In the genomic region with DNA sequence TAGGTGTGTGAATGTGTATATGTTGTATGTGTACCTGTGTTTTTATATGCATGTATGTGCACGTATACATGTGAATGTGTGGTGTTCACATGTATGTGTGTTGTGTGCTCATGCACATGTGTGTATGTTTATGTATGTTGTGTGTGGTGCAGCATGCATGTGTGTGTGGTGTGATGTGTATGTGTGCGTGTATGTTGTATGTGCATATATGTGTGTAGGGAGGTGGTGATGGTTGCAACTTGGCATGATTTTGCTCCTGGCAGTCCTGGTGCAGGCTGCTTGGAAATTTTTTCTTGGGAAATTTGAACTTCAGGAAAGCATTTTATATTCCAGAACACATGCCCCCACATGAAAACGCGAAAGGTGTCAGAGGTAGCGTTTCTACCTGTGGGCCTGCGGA, we compare ENCODE assay signal across 30 cellular contexts.
"Had no signal": no experiment of that assay in that cellular context is flagged by ENCODE, and none has a peak within 500 bp of the region (broad histone marks: within the 10 kb centered on the region; RNA-seq: fewer than 3 reads in every experiment).

No MANE protein-coding gene starts in this region.

- H3K36me3 Mint-ChIP-seq: naive B cell; stimulated activated memory B cell treated with anti-CD40 and anti-IgM and Interleukin-4, amounts not matched to agents 10 μg/mL and 1 μg/mL and 100 μg/mL, for 72 hours had no signal

- H3K27me3 ChIP-seq: ovary, spleen, thyroid gland, tibial nerve, upper lobe of left lung, uterus had no signal

- DNase-seq: naive B cell; naive thymus-derived CD8-positive, alpha-beta T cell; nephron progenitor cell; ovary; psoas muscle; right cardiac atrium; spleen; stimulated activated CD4-positive, alpha-beta T cell treated with anti-CD3 and anti-CD28 coated beads, Interleukin-12 subunit alpha, Interleukin-12 subunit beta, amount 100 ng/mL, for 4 hours; stimulated activated CD4-positive, alpha-beta T cell treated with anti-CD3 and anti-CD28 coated beads, Interleukin-1b, Interleukin-23, amount 100 ng/mL, for 48 hours; stimulated activated CD4-positive, alpha-beta T cell treated with anti-CD3 and anti-CD28 coated beads, Interleukin-4, amount 100 ng/mL, for 1 hour; stimulated activated CD4-positive, alpha-beta T cell treated with anti-CD3 and anti-CD28 coated beads, Interleukin-4, amount 100 ng/mL, for 4 hours; stimulated activated CD8-positive, alpha-beta memory T cell treated with anti-CD3 and anti-CD28 coated beads, Interleukin-4, amount 100 ng/mL, for 48 hours; stimulated activated naive CD4-positive, alpha-beta T cell; stimulated activated naive CD8-positive, alpha-beta T cell treated with anti-CD3 and anti-CD28 coated beads, Interleukin-15, amount 100 ng/mL, for 72 hours; stimulated activated naive CD8-positive, alpha-beta T cell treated with anti-CD3 and anti-CD28 coated beads, Interleukin-15, Interleukin-2, amounts not matched to agents 100 U/mL and 50 U/mL, for 24 hours; substantia nigra; thyroid gland; trophoblast cell; upper lobe of left lung; uterus had no signal

- H3K27ac ChIP-seq: ovary, parathyroid adenoma, psoas muscle, skin epidermis, spleen, thoracic aorta, thyroid gland, tibial nerve, upper lobe of left lung, uterus had no signal

- H3K9me3 ChIP-seq: ovary, thoracic aorta, thyroid gland, uterus had no signal

- H3K4me3 Mint-ChIP-seq: naive B cell; naive thymus-derived CD8-positive, alpha-beta T cell; natural killer cell treated with Interleukin-12 subunit alpha and Interleukin-12 subunit beta and Interleukin-15 and Interleukin-18, amount 100 ng/mL, for 72 hours; nephron progenitor cell; neural crest cell; stimulated activated memory B cell treated with anti-CD40 and anti-IgM and Interleukin-4, amounts not matched to agents 10 μg/mL and 1 μg/mL and 100 μg/mL, for 72 hours; stimulated activated naive CD8-positive, alpha-beta T cell treated with anti-CD3 and anti-CD28 coated beads, Interleukin-15, amount 100 ng/mL, for 72 hours had no signal

- H3K4me3 ChIP-seq: ovary, psoas muscle, skin epidermis, smooth muscle cell, spleen, thoracic aorta, thyroid gland, tibial nerve, upper lobe of left lung, uterus had no signal

- H2AFZ ChIP-seq: parathyroid adenoma had no signal

- H3K27ac Mint-ChIP-seq: naive B cell; naive thymus-derived CD8-positive, alpha-beta T cell; natural killer cell treated with Interleukin-12 subunit alpha and Interleukin-12 subunit beta and Interleukin-15 and Interleukin-18, amount 100 ng/mL, for 72 hours; nephron progenitor cell; progenitor cell of endocrine pancreas; stimulated activated memory B cell treated with anti-CD40 and anti-IgM and Interleukin-4, amounts not matched to agents 10 μg/mL and 1 μg/mL and 100 μg/mL, for 72 hours; stimulated activated naive CD8-positive, alpha-beta T cell treated with anti-CD3 and anti-CD28 coated beads, Interleukin-15, amount 100 ng/mL, for 72 hours had no signal

- H3K9ac ChIP-seq: parathyroid adenoma had no signal

- H3K36me3 ChIP-seq: ovary, spleen, thoracic aorta, thyroid gland, tibial nerve, upper lobe of left lung, uterus had no signal

- ATAC-seq: naive thymus-derived CD8-positive, alpha-beta T cell; natural killer cell treated with Interleukin-12 subunit alpha and Interleukin-12 subunit beta and Interleukin-15 and Interleukin-18, amount 100 ng/mL, for 72 hours; psoas muscle; right cardiac atrium; sciatic nerve; stimulated activated memory B cell treated with anti-CD40 and anti-IgM and Interleukin-4, amounts not matched to agents 10 μg/mL and 1 μg/mL and 100 μg/mL, for 72 hours; stimulated activated naive CD8-positive, alpha-beta T cell treated with anti-CD3 and anti-CD28 coated beads, Interleukin-15, amount 100 ng/mL, for 72 hours; stimulated activated naive CD8-positive, alpha-beta T cell treated with anti-CD3 and anti-CD28 coated beads, Interleukin-15, Interleukin-2, amounts not matched to agents 100 U/mL and 50 U/mL, for 24 hours had no signal

- H3K79me2 ChIP-seq: parathyroid adenoma had no signal

- H3K4me2 ChIP-seq: smooth muscle cell had no signal

- H3K4me1 Mint-ChIP-seq: nephron progenitor cell, neural crest cell had no signal

- H3K27me3 Mint-ChIP-seq: progenitor cell of endocrine pancreas; stimulated activated memory B cell treated with anti-CD40 and anti-IgM and Interleukin-4, amounts not matched to agents 10 μg/mL and 1 μg/mL and 100 μg/mL, for 72 hours; stimulated activated naive CD8-positive, alpha-beta T cell treated with anti-CD3 and anti-CD28 coated beads, Interleukin-15, amount 100 ng/mL, for 72 hours had no signal

- H3K4me1 ChIP-seq: parathyroid adenoma, psoas muscle, thyroid gland, tibial nerve, upper lobe of left lung, uterus had no signal
